Comparison of ENCODE assay signal across 9 cellular contexts in the genomic region with DNA sequence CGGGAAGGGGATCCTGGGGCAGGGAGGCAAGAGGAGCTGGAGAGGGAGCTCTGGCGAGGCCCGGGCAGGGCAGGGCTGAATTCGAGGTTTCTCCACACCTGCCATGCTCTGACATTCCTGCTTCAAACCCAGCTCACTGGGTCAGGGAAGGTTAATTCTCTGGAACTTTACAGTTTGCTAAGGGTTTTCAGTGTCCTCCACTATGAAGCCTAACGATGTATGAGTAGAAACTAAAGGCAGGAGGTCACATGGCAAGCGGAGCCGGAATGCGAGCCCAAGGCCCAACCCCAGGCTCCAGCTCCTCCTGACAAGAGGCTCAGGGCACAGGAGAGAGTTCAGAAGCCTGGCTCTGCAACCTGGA. TPM values are rescaled to one million over a fixed set of nuclear protein-coding genes. Genes with fewer than 3 reads are reported as not detected.
DNase-seq lines count a peak whose midpoint lies in the region; ATAC-seq, FAIRE-seq and TF ChIP-seq lines count a peak whose summit lies in the region.
"Had no signal": no experiment of that assay in that cellular context is flagged by ENCODE, and none has a peak within 500 bp of the region (broad histone marks: within the 10 kb centered on the region; RNA-seq: fewer than 3 reads in every experiment).

No MANE protein-coding gene starts in this region.

- in situ Hi-C loops in IMR-90 (cut with MboI; ENCODE audit: low sequenced_read_pairs) = no loop called here

- H4K8ac ChIP-seq in IMR-90 (ENCODE audit: low read depth in 2 of 2, low read length in 2 of 2) (peak overlapping the region; percentile 57 to 86; a peak in 2 of 4 replicates), neuronal stem cell (ENCODE audit: low read depth, low read length) (no peak overlapping the region)

- H3K18ac ChIP-seq in IMR-90 (ENCODE audit: low read depth, low read length) (no peak overlapping the region), neuronal stem cell (ENCODE audit: low read length) (no peak overlapping the region)

- H3K56ac ChIP-seq in IMR-90 (ENCODE audit: extremely low read depth, insufficient read depth, low read length) = no peak overlapping the region

- no peaks in the 10 kb centered on the region for H3K9me1 ChIP-seq in IMR-90 (ENCODE audit: insufficient read depth, low read length)

- intact Hi-C loops in IMR-90 (cut with micrococcal nuclease) (loop anchor here (1.0 kb wide), 1 partner anchor 102 kb away; no protein-coding TSS in a partner anchor), colonic mucosa (cut with DNase I) (loop anchor here (2.0 to 10.0 kb wide), 3 partner anchors 75 to 247 kb away; no protein-coding TSS in a partner anchor)

- H3K9me3 ChIP-seq in A549 (no peaks in the 10 kb centered on the region), IMR-90 (ENCODE audit: control insufficient read depth, insufficient read depth, low read length) (no peaks in the 10 kb centered on the region), colonic mucosa (no peaks in the 10 kb centered on the region), neuronal stem cell (replicated peaks in 1 of 2; ENCODE audit: control insufficient read depth in 2 of 2, insufficient read depth in 1 of 2, low read depth in 1 of 2, low read length in 2 of 2) (no peaks in the 10 kb centered on the region)

- H3K4me3 ChIP-seq in A549 (no peak overlapping the region), IMR-90 (ENCODE audit: insufficient read depth, low read depth, low read length) (no peak overlapping the region), colonic mucosa (peak overlapping the region; percentile 38), neuronal stem cell (ENCODE audit: low read length in 2 of 2) (no peak overlapping the region)

- H4K5ac ChIP-seq in IMR-90 (ENCODE audit: low read depth, low read length) = peak overlapping the region; percentile 4; the same call in 1 of the 2 replicates

- dilution Hi-C loops in IMR-90 (cut with HindIII; ENCODE audit: low sequenced_read_pairs, unreplicated experiment) = no loop called here

- H3K14ac ChIP-seq in IMR-90 (replicated peaks; ENCODE audit: low read depth, low read length) = no peak overlapping the region
- H3K14ac ChIP-seq in neuronal stem cell (ENCODE audit: low read length) = no peak overlapping the region

- peak; percentile 2 for TF ChIP-seq CTCF in A549 (IDR thresholded peaks at IDR 0.05)
- TF ChIP-seq CTCF in IMR-90 (conservative IDR thresholded peaks at IDR 0.05; ENCODE audit: low read depth, low read length) = no peak
- peak; percentile 12 for TF ChIP-seq CTCF in colonic mucosa (IDR thresholded peaks at IDR 0.05)

- H3K23ac ChIP-seq in IMR-90 (ENCODE audit: low read depth, low read length) = no peak overlapping the region
- H3K23ac ChIP-seq in neuronal stem cell (ENCODE audit: low read depth, low read length, poor library complexity) = peak overlapping the region; percentile 96

- H3K9ac ChIP-seq in IMR-90 (ENCODE audit: low read depth, low read length) (no peak overlapping the region), colonic mucosa (ENCODE audit: low read depth in 2 of 2, low read length in 2 of 2) (peak overlapping the region in 1 of 2 donors; percentile 66), neuronal stem cell (ENCODE audit: low read depth, low read length, poor library complexity) (peak overlapping the region; percentile 55)

- H2BK12ac ChIP-seq in neuronal stem cell (ENCODE audit: low read length) = no peak overlapping the region

- H3K79me1 ChIP-seq in IMR-90 (ENCODE audit: low read depth in 1 of 2, low read length in 2 of 2) = 0 out of 4 replicates have a peak, but pooled peaks cover 0 to 2% of the 10 kb centered on the region in 2 experiments
- no peaks in the 10 kb centered on the region for H3K79me1 ChIP-seq in neuronal stem cell (ENCODE audit: low read depth, low read length)

- no peak overlapping the region for H3K4ac ChIP-seq in IMR-90 (ENCODE audit: low read depth, low read length)
- H3K4ac ChIP-seq in neuronal stem cell (ENCODE audit: low read length) = no peak overlapping the region

- TF ChIP-seq EP300 in A549 (IDR thresholded peaks at IDR 0.05) = no peak

- 65% methylated on average over 8 of the region's 8 CpGs for WGBS in A549 (ENCODE audit: missing lambda C conversion rate)
- no CpG with 5 or more reads among the region's 8 CpGs for WGBS in IMR-90 (ENCODE audit: extremely low coverage in 2 of 2, insufficient read length in 1 of 2), 2 experiments
- no CpG with 5 or more reads among the region's 8 CpGs for WGBS in neuronal stem cell (ENCODE audit: extremely low coverage in 2 of 2, insufficient read length in 2 of 2, insufficient replicate concordance in 1 of 2), 2 donors

- H3K27me3 ChIP-seq in IMR-90 (ENCODE audit: control insufficient read depth, insufficient read depth, low read length) = peaks cover 4% of the 10 kb centered on the region; the same call in 1 of the 2 replicates
- no peaks in the 10 kb centered on the region for H3K27me3 ChIP-seq in colonic mucosa
- peaks cover 11 to 42% (median 19%) of the 10 kb centered on the region in 3 experiments for H3K27me3 ChIP-seq in neuronal stem cell (ENCODE audit: control insufficient read depth in 3 of 3, insufficient read depth in 3 of 3, low read depth in 1 of 3, low read length in 3 of 3)

- peak overlapping the region; percentile 73 for H3K4me2 ChIP-seq in A549
- peak overlapping the region; percentile 29; the same call in 1 of the 2 replicates for H3K4me2 ChIP-seq in IMR-90 (ENCODE audit: low read depth, low read length)
- H3K4me2 ChIP-seq in neuronal stem cell (ENCODE audit: insufficient read depth, low read length, poor library complexity, severe bottlenecking) = no peak overlapping the region

- no TSS peak for BruUV-seq in IMR-90 (replicated peaks; lab: Mats Ljungman, UMichigan)

- H3K4me1 ChIP-seq in A549 (peaks cover 24% of the 10 kb centered on the region), IMR-90 (ENCODE audit: control insufficient read depth, insufficient read depth, low read length) (peaks cover 26% of the 10 kb centered on the region), colonic mucosa (peaks cover 3% of the 10 kb centered on the region), neuronal stem cell (ENCODE audit: control insufficient read depth in 2 of 2, insufficient read depth in 1 of 2, low read depth in 1 of 2, low read length in 2 of 2) (peaks cover 8 to 22% of the 10 kb centered on the region in 2 donors)

- H2AK9ac ChIP-seq in IMR-90 (replicated peaks; ENCODE audit: low read depth, low read length, poor library complexity) = peak overlapping the region; percentile 62

- no peak overlapping the region; the same call in 1 of the 2 replicates for H2AK5ac ChIP-seq in IMR-90 (ENCODE audit: low read depth, low read length)
- no peak overlapping the region for H2AK5ac ChIP-seq in neuronal stem cell (ENCODE audit: low read depth, low read length)

- ATAC-seq in A549 (peak in 1 of 2 experiments; percentile 6; a peak in 3 of 6 replicates), IMR-90 (ENCODE audit: low read depth) (peak; percentile 3)

- H2BK120ac ChIP-seq in IMR-90 (ENCODE audit: low read depth, low read length) = no peak overlapping the region
- no peak overlapping the region for H2BK120ac ChIP-seq in neuronal stem cell (ENCODE audit: low read depth, low read length)

- no peak overlapping the region for H2BK15ac ChIP-seq in IMR-90 (ENCODE audit: low read depth, low read length)
- H2BK15ac ChIP-seq in neuronal stem cell (ENCODE audit: low read length) = no peak overlapping the region

- CTCF ChIA-PET in A549 (lab: Yijun Ruan, JAX) = interaction anchor here (0.5 to 66.5 kb wide), 54 partner anchors 12 to 650 kb away, joined by 3 to 1853 read pairs (median 8); a partner anchor contains a TSS
- CTCF ChIA-PET in IMR-90 (lab: Yijun Ruan, JAX) = interaction anchor here (0.7 to 5.4 kb wide), 7 partner anchors 15 to 121 kb away, joined by 3 to 62 read pairs (median 4); no protein-coding TSS in a partner anchor

- TF ChIP-seq RAD21 in A549 (conservative IDR thresholded peaks at IDR 0.05 in 1 of 2, IDR thresholded peaks at IDR 0.05 in 1 of 2) (no peak), IMR-90 (IDR thresholded peaks at IDR 0.05; ENCODE audit: low read length) (no peak)

- no peak overlapping the region; the same call in 1 of the 2 replicates for H4K91ac ChIP-seq in IMR-90 (ENCODE audit: insufficient read depth, low read depth, low read length)
- no peak overlapping the region for H4K91ac ChIP-seq in neuronal stem cell (ENCODE audit: low read depth, low read length, poor library complexity)

- TF ChIP-seq POLR2A in A549 (IDR thresholded peaks at IDR 0.05; ENCODE audit: low read length) (no peak), IMR-90 (IDR thresholded peaks at IDR 0.05; ENCODE audit: low read depth, low read length) (no peak)

- POLR2A ChIA-PET in A549 (lab: Yijun Ruan, JAX) (interaction anchor here (0.7 to 2.1 kb wide), 4 partner anchors 14 to 123 kb away, joined by 3 to 5 read pairs (median 3); a partner anchor contains a TSS), IMR-90 (lab: Charles Lee; ENCODE audit: unreplicated experiment) (interaction anchor here (0.6 kb wide), 1 partner anchor 1378 kb away, joined by 3 read pairs; no protein-coding TSS in a partner anchor)

- peaks cover 12% of the 10 kb centered on the region for H3K36me3 ChIP-seq in IMR-90 (ENCODE audit: control insufficient read depth, insufficient read depth, low read length)
- no peaks in the 10 kb centered on the region for H3K36me3 ChIP-seq in colonic mucosa
- peaks cover 8 to 44% of the 10 kb centered on the region in 2 donors for H3K36me3 ChIP-seq in neuronal stem cell (replicated peaks in 1 of 2; ENCODE audit: control insufficient read depth in 2 of 2, insufficient read depth in 2 of 2, low read length in 2 of 2)

- FAIRE-seq in A549 (lab: Jason Lieb, UNC) = no peak

- no peak overlapping the region for H2BK20ac ChIP-seq in IMR-90 (ENCODE audit: low read depth, low read length)

- no peak for DNase-seq in A549 (ENCODE audit: low read depth in 1 of 2, low spot score in 1 of 2)
- no peak for DNase-seq in IMR-90
- DNase-seq in colonic mucosa = no peak
- DNase-seq in neuronal stem cell (ENCODE audit: low spot score) = no peak
- DNase-seq in ureter (ENCODE audit: low spot score) = no peak
- no peak for DNase-seq in foreskin melanocyte
- DNase-seq in activated CD4-positive, alpha-beta T cell treated with anti-CD3 and anti-CD28 coated beads for 1 hour = no peak
- DNase-seq in NCI-H1930 (lab: John Stamatoyannopoulos, UW) = no peak

- no peaks in the 10 kb centered on the region for H4K20me1 ChIP-seq in IMR-90 (ENCODE audit: insufficient read depth, low read length)

- H3K27ac ChIP-seq in A549 = peak overlapping the region in 1 of 2 experiments; percentile 76; a peak in 4 of 6 replicates
- no peak overlapping the region for H3K27ac ChIP-seq in IMR-90 (ENCODE audit: insufficient read depth, low read length)
- peak overlapping the region; percentile 35 for H3K27ac ChIP-seq in colonic mucosa
- H3K27ac ChIP-seq in neuronal stem cell (replicated peaks; ENCODE audit: low read length) = no peak overlapping the region

- H2BK5ac ChIP-seq in IMR-90 (ENCODE audit: low read depth, low read length, poor library complexity, severe bottlenecking) = no peak overlapping the region
- H2BK5ac ChIP-seq in neuronal stem cell (ENCODE audit: low read length) = no peak overlapping the region

- H2AFZ ChIP-seq in IMR-90 (replicated peaks; ENCODE audit: low read length, poor library complexity) (peak overlapping the region; percentile 97), neuronal stem cell (ENCODE audit: low read length) (no peak overlapping the region)

RNA-seq across cellular contexts. Expression of a gene that starts 29.2 kb away (rescaled TPM):
- polyA plus RNA-seq in A549 (2011; rRNA removed) (21.4 and 26.2 TPM in 2 replicates), A549 (2017; fragmentation: RNase III; extraction: RNeasy Plus Mini Kit Qiagen cat#74134 plus additional on column Dnase treatment) (17.4 to 18.7 TPM (median 18.2 TPM) in 3 replicates), IMR-90 (2012; rRNA removed) (31.3 and 32.3 TPM in 2 replicates)
- polyA plus RNA-seq in A549 (2012; cell fraction: cytosol; rRNA removed) = 27.3 and 36.1 TPM in 2 replicates
- polyA plus RNA-seq in A549 (2012; cell fraction: nucleus; rRNA removed) = 50.5 and 50.8 TPM in 2 replicates
- 68.2 and 69.2 TPM in 2 replicates for polyA minus RNA-seq in A549 (2011; rRNA and poly(A)+ RNA removed)
- total RNA-seq in IMR-90 (2012; rRNA removed) (42.5 and 47.9 TPM in 2 replicates), colonic mucosa (10 to 100 TPM; 20.2 to 46.8 TPM), ureter (76.4 TPM)
- 24.2 and 46.9 TPM in 2 replicates for polyA plus RNA-seq in IMR-90 (2012; cell fraction: cytosol; rRNA removed)
- polyA plus RNA-seq in IMR-90 (2012; cell fraction: nucleus; rRNA removed; ENCODE audit: low replicate concordance) = 30.5 and 63.2 TPM in 2 replicates
- polyA plus RNA-seq in neuronal stem cell (2013, experiment 1 of 2) = 46.9 TPM
- polyA plus RNA-seq in neuronal stem cell (2013, experiment 2 of 2) = 45.0 TPM

RNA-seq across cellular contexts. Expression of a gene that starts 38.8 kb away (rescaled TPM):
- 82.9 and 95.8 TPM in 2 replicates for polyA plus RNA-seq in A549 (2011; rRNA removed)
- 36.4 and 45.1 TPM in 2 replicates for polyA plus RNA-seq in A549 (2012; cell fraction: cytosol; rRNA removed)
- 41.7 and 57.7 TPM in 2 replicates for polyA plus RNA-seq in A549 (2012; cell fraction: nucleus; rRNA removed)
- 270 to 323 TPM (median 299 TPM) in 3 replicates for polyA plus RNA-seq in A549 (2017; fragmentation: RNase III; extraction: RNeasy Plus Mini Kit Qiagen cat#74134 plus additional on column Dnase treatment)
- 74.5 and 81.8 TPM in 2 replicates for polyA minus RNA-seq in A549 (2011; rRNA and poly(A)+ RNA removed)
- 57.5 and 60.6 TPM in 2 replicates for total RNA-seq in IMR-90 (2012; rRNA removed)
- polyA plus RNA-seq in IMR-90 (2012; rRNA removed) = 36.0 and 38.0 TPM in 2 replicates
- polyA plus RNA-seq in IMR-90 (2012; cell fraction: cytosol; rRNA removed) = 21.3 and 29.7 TPM in 2 replicates
- 26.3 and 44.4 TPM in 2 replicates for polyA plus RNA-seq in IMR-90 (2012; cell fraction: nucleus; rRNA removed; ENCODE audit: low replicate concordance)
- 100 to 1,000 TPM in 1 of 2 donors, 10 to 100 TPM in 1; 68.0 to 127 TPM for total RNA-seq in colonic mucosa
- polyA plus RNA-seq in neuronal stem cell (2013, experiment 1 of 2) = 99.1 TPM
- 95.0 TPM for polyA plus RNA-seq in neuronal stem cell (2013, experiment 2 of 2)
- total RNA-seq in ureter = 125 TPM

RNA-seq across cellular contexts. Expression of a gene that starts 54.2 kb away (rescaled TPM):
- polyA plus RNA-seq in A549 (2011; rRNA removed) (1.9 and 2.6 TPM in 2 replicates), A549 (2017; fragmentation: RNase III; extraction: RNeasy Plus Mini Kit Qiagen cat#74134 plus additional on column Dnase treatment) (7.4 to 9.3 TPM (median 8.5 TPM) in 3 replicates), IMR-90 (2012; rRNA removed) (0.84 and 1.5 TPM in 2 replicates)
- polyA plus RNA-seq in A549 (2012; cell fraction: cytosol; rRNA removed) = 17.3 and 27.1 TPM in 2 replicates
- polyA plus RNA-seq in A549 (2012; cell fraction: nucleus; rRNA removed) = 11.6 and 18.6 TPM in 2 replicates
- 2.5 TPM in 2 replicates for polyA minus RNA-seq in A549 (2011; rRNA and poly(A)+ RNA removed)
- total RNA-seq in IMR-90 (2012; rRNA removed) (0.18 and 0.28 TPM in 2 replicates), colonic mucosa (1 to 10 TPM; 1.2 to 1.9 TPM), ureter (1.1 TPM)
- 1.6 and 4.1 TPM in 2 replicates for polyA plus RNA-seq in IMR-90 (2012; cell fraction: cytosol; rRNA removed)
- polyA plus RNA-seq in IMR-90 (2012; cell fraction: nucleus; rRNA removed; ENCODE audit: low replicate concordance) = 0.71 and 1.2 TPM in 2 replicates
- polyA plus RNA-seq in neuronal stem cell (2013, experiment 1 of 2) = 8.7 TPM
- polyA plus RNA-seq in neuronal stem cell (2013, experiment 2 of 2) = 8.7 TPM
- total RNA-seq: CD8-positive, alpha-beta memory T cell had no signal
- polyA plus RNA-seq: CD8-positive, alpha-beta memory T cell had no signal
